13 cellular contexts compared by ENCODE assay signal in genomic region chr2:55585451-55586079, GRCh38. TPM values are rescaled to one million over a fixed set of nuclear protein-coding genes. Genes with fewer than 3 reads are reported as not detected.
DNase-seq lines count a peak whose midpoint lies in the region; ATAC-seq and TF ChIP-seq lines count a peak whose summit lies in the region.
"Had no signal": no experiment of that assay in that cellular context is flagged by ENCODE, and none has a peak within 500 bp of the region (broad histone marks: within the 10 kb centered on the region; RNA-seq: fewer than 3 reads in every experiment).

No MANE protein-coding gene starts in this region.

- peaks cover 35% of the 10 kb centered on the region for H3K4me1 Mint-ChIP-seq in activated CD8-positive, alpha-beta T cell treated with anti-CD3 and anti-CD28 coated beads for 36 hours (ENCODE audit: low read depth)

- H3K9me3 Mint-ChIP-seq in activated CD8-positive, alpha-beta T cell treated with anti-CD3 and anti-CD28 coated beads for 36 hours = no peaks in the 10 kb centered on the region

- POLR2A ChIA-PET in AG04450 (lab: Yijun Ruan, JAX) = interaction anchor here (0.6 kb wide), 1 partner anchor 19 kb away, joined by 4 read pairs; no protein-coding TSS in a partner anchor
- POLR2A ChIA-PET in activated CD8-positive, alpha-beta T cell treated with anti-CD3 and anti-CD28 coated beads for 36 hours (lab: Charles Lee) = no interaction called here

- H3K27me3 Mint-ChIP-seq in activated CD8-positive, alpha-beta T cell treated with anti-CD3 and anti-CD28 coated beads for 36 hours = no peaks in the 10 kb centered on the region

- peak overlapping the region; percentile 85 for H3K27ac Mint-ChIP-seq in activated CD8-positive, alpha-beta T cell treated with anti-CD3 and anti-CD28 coated beads for 36 hours

- no peak overlapping the region for H3K4me3 ChIP-seq in AG04450 (ENCODE audit: low read depth, low read length)
- no peak overlapping the region for H3K4me3 ChIP-seq in foreskin fibroblast (ENCODE audit: low read depth in 1 of 2, low read length in 2 of 2)
- no peak overlapping the region for H3K4me3 ChIP-seq in dorsolateral prefrontal cortex
- H3K4me3 ChIP-seq: gastrocnemius medialis had no signal

- H3K4me3 Mint-ChIP-seq in activated CD8-positive, alpha-beta T cell treated with anti-CD3 and anti-CD28 coated beads for 36 hours = no peak overlapping the region

- H3K27me3 ChIP-seq in AG04450 (ENCODE audit: control insufficient read depth, insufficient read depth, low read length) (no peaks in the 10 kb centered on the region), dorsolateral prefrontal cortex (no peaks in the 10 kb centered on the region)
- H3K27me3 ChIP-seq: gastrocnemius medialis had no signal

- DNase-seq in AG04450 (ENCODE audit: low read depth, low spot score) (peak; percentile 13), H4 (ENCODE audit: low spot score) (peak; percentile 22), foreskin fibroblast (peak; percentile 36 to 73), NCI-H510A treated with DMSO at 0.1 percent for 48 hours (lab: John Stamatoyannopoulos, UW) (no peak), dorsolateral prefrontal cortex (no peak)
- DNase-seq in activated CD8-positive, alpha-beta T cell treated with anti-CD3 and anti-CD28 coated beads for 36 hours = no peak
- DNase-seq: activated naive CD4-positive, alpha-beta T cell treated with Interleukin-2 at 50 U/mL for 16 hours; DMS53; gastrocnemius medialis; NCI-H510A; stimulated activated CD4-positive, alpha-beta T cell treated with anti-CD3 and anti-CD28 coated beads, Interleukin-2, amount 100 ng/mL, for 48 hours had no signal

- H3K27ac ChIP-seq in AG04450 (ENCODE audit: low read depth, low read length) (no peak overlapping the region), dorsolateral prefrontal cortex (peak overlapping the region in 5 of 59 donors; percentile 12 to 36 (median 15))
- H3K27ac ChIP-seq: gastrocnemius medialis had no signal

- ATAC-seq in activated CD8-positive, alpha-beta T cell treated with anti-CD3 and anti-CD28 coated beads for 36 hours = peak; percentile 30
- ATAC-seq in HG02571 (IDR thresholded peaks at IDR 0.05; ENCODE audit: unreplicated experiment) (no peak), GM19463 (IDR thresholded peaks at IDR 0.05; ENCODE audit: unreplicated experiment) (no peak)
- ATAC-seq: gastrocnemius medialis had no signal

- intact Hi-C loops in activated CD8-positive, alpha-beta T cell treated with anti-CD3 and anti-CD28 coated beads for 36 hours (cut with micrococcal nuclease) = no loop called here
- intact Hi-C loops in dorsolateral prefrontal cortex (cut with DNase I) = no loop called here

- peaks cover 22% of the 10 kb centered on the region for H3K36me3 Mint-ChIP-seq in activated CD8-positive, alpha-beta T cell treated with anti-CD3 and anti-CD28 coated beads for 36 hours (ENCODE audit: low read depth)

- no peak for TF ChIP-seq CTCF in AG04450 (IDR thresholded peaks at IDR 0.05; ENCODE audit: low read depth, low read length)
- no peak for TF ChIP-seq CTCF in activated CD8-positive, alpha-beta T cell treated with anti-CD3 and anti-CD28 coated beads for 36 hours (IDR thresholded peaks at IDR 0.05)
- no peak for TF ChIP-seq CTCF in foreskin fibroblast (IDR thresholded peaks at IDR 0.05; ENCODE audit: low read depth, low read length)
- TF ChIP-seq CTCF in dorsolateral prefrontal cortex (IDR thresholded peaks at IDR 0.05 in 54 of 56, conservative IDR thresholded peaks at IDR 0.05 in 2 of 56; ENCODE audit: low read depth in 1 of 56, partially characterized antibody in 56 of 56) = no peak

- no peaks in the 10 kb centered on the region for H3K9me3 ChIP-seq in AG04450 (ENCODE audit: control insufficient read depth, insufficient read depth, low read length)
- H3K9me3 ChIP-seq: gastrocnemius medialis had no signal

- CTCF ChIA-PET in AG04450 (lab: Charles Lee) = no interaction called here
- CTCF ChIA-PET in activated CD8-positive, alpha-beta T cell treated with anti-CD3 and anti-CD28 coated beads for 36 hours (lab: Charles Lee) = no interaction called here

RNA-seq across cellular contexts. Expression of gene PPP4R3B, which starts 31.9 kb away (rescaled TPM):
- 29.2 and 38.3 TPM in 2 replicates for polyA plus RNA-seq in AG04450 (2011; rRNA removed)
- polyA minus RNA-seq in AG04450 (2011; rRNA and poly(A)+ RNA removed) = 18.8 and 34.7 TPM in 2 replicates
- 19.4 and 26.8 TPM in 2 replicates for total RNA-seq in H4 (2014; rRNA removed; shearing (Covaris generic))
- total RNA-seq in activated CD8-positive, alpha-beta T cell treated with anti-CD3 and anti-CD28 coated beads for 36 hours = 10 to 100 TPM; 70.5 to 80.6 TPM
- total RNA-seq in dorsolateral prefrontal cortex = 10 to 100 TPM; 46.1 to 75.8 (median 59.3) TPM

Comparison
In these comparisons a context has a peak if more than half of its experiments do, and no peak if none do; other contexts are left out.
1. DNase-seq: peak in AG04450 (single experiment), H4 (single experiment) and foreskin fibroblast (2 of 2); none in activated CD8-positive, alpha-beta T cell treated with anti-CD3 and anti-CD28 coated beads for 36 hours (single experiment), NCI-H510A treated with DMSO at 0.1 percent for 48 hours (single experiment) and dorsolateral prefrontal cortex (0 of 10).